15 cellular contexts compared by ENCODE assay signal in genomic region chr1:202287196-202287595, GRCh38.
"Had no signal": no experiment of that assay in that cellular context is flagged by ENCODE, and none has a peak within 500 bp of the region (broad histone marks: within the 10 kb centered on the region; RNA-seq: fewer than 3 reads in every experiment).

No MANE protein-coding gene starts in this region.

- ATAC-seq: activated CD4-positive, alpha-beta T cell treated with anti-CD3 and anti-CD28 coated beads for 36 hours; naive thymus-derived CD8-positive, alpha-beta T cell; WTC11 had no signal

- H3K27me3 ChIP-seq: body of pancreas, colonic mucosa, ovary had no signal

- DNase-seq: activated CD4-positive, alpha-beta memory T cell treated with anti-CD3 and anti-CD28 coated beads for 36 hours; activated CD4-positive, alpha-beta T cell treated with anti-CD3 and anti-CD28 coated beads for 36 hours; activated gamma-delta T cell treated with Interleukin-2 at 50 U/mL for 16 hours; activated T-cell treated with anti-CD3 and anti-CD28 coated beads for 4 hours; amniotic stem cell; caudate nucleus; colonic mucosa; naive thymus-derived CD8-positive, alpha-beta T cell had no signal

- H3K4me1 ChIP-seq: colonic mucosa had no signal

- H3K27ac ChIP-seq: body of pancreas, colonic mucosa, ovary had no signal

- H3K36me3 ChIP-seq: colonic mucosa, ovary had no signal

- H3K4me3 ChIP-seq: body of pancreas, colonic mucosa, ovary had no signal

- H3K27me3 Mint-ChIP-seq: activated CD4-positive, alpha-beta memory T cell treated with anti-CD3 and anti-CD28 coated beads for 36 hours; activated CD4-positive, alpha-beta T cell treated with anti-CD3 and anti-CD28 coated beads for 36 hours; activated naive CD8-positive, alpha-beta T cell had no signal

- H3K27ac Mint-ChIP-seq: activated CD4-positive, alpha-beta memory T cell treated with anti-CD3 and anti-CD28 coated beads for 36 hours; activated CD4-positive, alpha-beta T cell treated with anti-CD3 and anti-CD28 coated beads for 36 hours; activated naive CD8-positive, alpha-beta T cell; activated T-helper 1 cell treated with anti-CD3 and anti-CD28 coated beads, Interleukin-12 subunit alpha, Interleukin-12 subunit beta, Interleukin-2, Interleukin-4 antibody, amounts not matched to agents 30 ng/mL and 10 ng/mL and 1 ng/mL, durations not matched to agents 14 hours and 24 hours and 36 hours; stimulated activated naive CD8-positive, alpha-beta T cell treated with anti-CD3 and anti-CD28 coated beads, Interleukin-15, Interleukin-2, amounts not matched to agents 100 ng/mL and 50 ng/mL, for 24 hours; type B pancreatic cell; WTC11 had no signal

- H3K9me3 Mint-ChIP-seq: activated CD4-positive, alpha-beta memory T cell treated with anti-CD3 and anti-CD28 coated beads for 36 hours; activated T-helper 1 cell treated with anti-CD3 and anti-CD28 coated beads, Interleukin-12 subunit alpha, Interleukin-12 subunit beta, Interleukin-2, Interleukin-4 antibody, amounts not matched to agents 30 ng/mL and 10 ng/mL and 1 ng/mL, durations not matched to agents 14 hours and 24 hours and 36 hours; naive thymus-derived CD8-positive, alpha-beta T cell; stimulated activated naive CD8-positive, alpha-beta T cell treated with anti-CD3 and anti-CD28 coated beads, Interleukin-15, Interleukin-2, amounts not matched to agents 100 ng/mL and 50 ng/mL, for 24 hours; type B pancreatic cell; WTC11 had no signal

- H3K4me3 Mint-ChIP-seq: activated CD4-positive, alpha-beta memory T cell treated with anti-CD3 and anti-CD28 coated beads for 36 hours; activated CD4-positive, alpha-beta T cell treated with anti-CD3 and anti-CD28 coated beads for 36 hours; activated naive CD8-positive, alpha-beta T cell; activated T-helper 1 cell treated with anti-CD3 and anti-CD28 coated beads, Interleukin-12 subunit alpha, Interleukin-12 subunit beta, Interleukin-2, Interleukin-4 antibody, amounts not matched to agents 30 ng/mL and 10 ng/mL and 1 ng/mL, durations not matched to agents 14 hours and 24 hours and 36 hours; naive thymus-derived CD8-positive, alpha-beta T cell; stimulated activated naive CD8-positive, alpha-beta T cell treated with anti-CD3 and anti-CD28 coated beads, Interleukin-15, Interleukin-2, amounts not matched to agents 100 ng/mL and 50 ng/mL, for 24 hours; type B pancreatic cell; WTC11 had no signal

- H3K36me3 Mint-ChIP-seq: activated CD4-positive, alpha-beta memory T cell treated with anti-CD3 and anti-CD28 coated beads for 36 hours; activated naive CD8-positive, alpha-beta T cell; naive thymus-derived CD8-positive, alpha-beta T cell; type B pancreatic cell; WTC11 had no signal

- H3K9me3 ChIP-seq: body of pancreas, colonic mucosa, ovary had no signal
